1 cellular context compared by ENCODE assay signal in genomic region chr4:108130955-108131354, GRCh38.
A peak's percentile ranks its signal among the peaks of the same experiment; 100 is the strongest.
TF ChIP-seq lines count a peak whose summit lies in the region.

No MANE protein-coding gene starts in this region.

TF ChIP-seq in GM12878, 131 proteins besides CTCF, POLR2A, EP300 and RAD21:
- TF ChIP-seq PAX5 (IDR thresholded peaks at IDR 0.05; ENCODE audit: borderline replicate concordance, low read depth, low read length) = no peak
- no peak for TF ChIP-seq IKZF2 (IDR thresholded peaks at IDR 0.05)
- TF ChIP-seq SMARCA5 (IDR thresholded peaks at IDR 0.05) = no peak
- peak; percentile 49; the same call in 1 of the 2 replicates for TF ChIP-seq ZBTB33 (IDR thresholded peaks at IDR 0.05)
